ENCODE assay signal across 8 cellular contexts in genomic region chr12:39441189-39441962, GRCh38. TPM values are rescaled to one million over a fixed set of nuclear protein-coding genes. Genes with fewer than 3 reads are reported as not detected.
A peak's percentile ranks its signal among the peaks of the same experiment; 100 is the strongest.
DNase-seq lines count a peak whose midpoint lies in the region; TF ChIP-seq lines count a peak whose summit lies in the region.

No MANE protein-coding gene starts in this region.

- H3F3A ChIP-seq in GM23248 (ENCODE audit: insufficient read depth), result 0 out of 2 replicates have a peak, but pooled peaks cover 7% of the 10 kb centered on the region

- in situ Hi-C loops in GM23248 (cut with MboI), result no loop called here

- H3K27ac ChIP-seq in GM23248, result no peak overlapping the region

- H2AFZ ChIP-seq in GM23248, result peak overlapping the region; percentile 96

- H3K27me3 ChIP-seq in GM23248 (replicated peaks; ENCODE audit: insufficient read depth), result no peaks in the 10 kb centered on the region

- H3K4me2 ChIP-seq in GM23248 (ENCODE audit: unreplicated experiment), result peak overlapping the region; percentile 100

- peak overlapping the region; percentile 80 for H3K9ac ChIP-seq in GM23248

- H3K9me2 ChIP-seq in GM23248 (ENCODE audit: insufficient read depth), result 0 out of 2 replicates have a peak, but pooled peaks cover 4% of the 10 kb centered on the region

- no peak for TF ChIP-seq CTCF in fibroblast of mammary gland (conservative IDR thresholded peaks at IDR 0.05; ENCODE audit: control insufficient read depth, insufficient read depth, low read depth, low read length)

- H3K4me1 ChIP-seq in GM23248 (ENCODE audit: insufficient read depth), result peaks cover 3% of the 10 kb centered on the region

- WGBS in GM23248 (ENCODE audit: low coverage in 1 of 2, low lambda C conversion rate in 2 of 2, missing lambda C conversion rate in 2 of 2), 2 experiments, result 66 to 68% methylated on average over 5 of the region's 5 CpGs

- H3K9me3 ChIP-seq in GM23248 (ENCODE audit: low read depth), result no peaks in the 10 kb centered on the region

- H3K79me2 ChIP-seq in GM23248 (ENCODE audit: insufficient read depth), result no peaks in the 10 kb centered on the region

- DNase-seq in GM23248, result no peak
- DNase-seq in RKO (ENCODE audit: low spot score), result peak; percentile 8
- DNase-seq in fibroblast of mammary gland (ENCODE audit: low read depth), result no peak
- peak; percentile 13 for DNase-seq in retina
- DNase-seq in kidney glomerular epithelial cell (lab: John Stamatoyannopoulos, UW), result no peak
- no peak for DNase-seq in NCI-H1694 (lab: John Stamatoyannopoulos, UW)
- DNase-seq in DMS53 (lab: John Stamatoyannopoulos, UW), result no peak
- DNase-seq in effector CD4-positive, alpha-beta T cell, result no peak

- no peaks in the 10 kb centered on the region for H3K36me3 ChIP-seq in GM23248 (ENCODE audit: low read depth)

- no peaks in the 10 kb centered on the region for H4K20me1 ChIP-seq in GM23248 (ENCODE audit: insufficient read depth)

- H3K4me3 ChIP-seq in GM23248 (peak overlapping the region; percentile 82), fibroblast of mammary gland (ENCODE audit: control insufficient read depth, low read depth, low read length) (peak overlapping the region; percentile 69)

RNA-seq across cellular contexts. Expression of gene KIF21A, which starts 1.5 kb away (rescaled TPM):
- total RNA-seq in GM23248 (2014; rRNA removed; shearing (Covaris generic)), result 2.4 and 3.7 TPM in 2 replicates
- 1.1 and 1.4 TPM in 2 replicates for polyA plus RNA-seq in GM23248 (2016; fragmentation: Nextera tagmentation; extraction: Ambion mirVana)

Comparison
In these comparisons a context has a peak if more than half of its experiments do, and no peak if none do; other contexts are left out.
1. DNase-seq: peak in RKO (single experiment) and retina (single experiment); none in GM23248 (single experiment), fibroblast of mammary gland (single experiment), kidney glomerular epithelial cell (single experiment), NCI-H1694 (single experiment), DMS53 (single experiment) and effector CD4-positive, alpha-beta T cell (single experiment).